13 cellular contexts compared by ENCODE assay signal in genomic region chr16:89412811-89413210, GRCh38.
A peak's percentile ranks its signal among the peaks of the same experiment; 100 is the strongest.
DNase-seq lines count a peak whose midpoint lies in the region; ATAC-seq, FAIRE-seq and TF ChIP-seq lines count a peak whose summit lies in the region.
"Had no signal": no experiment of that assay in that cellular context is flagged by ENCODE, and none has a peak within 500 bp of the region (broad histone marks: within the 10 kb centered on the region; RNA-seq: fewer than 3 reads in every experiment).

No MANE protein-coding gene starts in this region.

- peaks cover 19% of the 10 kb centered on the region for H3K36me3 Mint-ChIP-seq in activated naive CD4-positive, alpha-beta T cell treated with anti-CD3 and anti-CD28 coated beads, Interleukin-2, amount 10 ng/mL, durations not matched to agents 7 days and 5 days
- peaks cover 3% of the 10 kb centered on the region for H3K36me3 Mint-ChIP-seq in T-helper 17 cell (ENCODE audit: low read depth)
- H3K36me3 Mint-ChIP-seq: activated naive CD4-positive, alpha-beta T cell treated with anti-CD3 and anti-CD28 coated beads, Interleukin-2, amount 50 U/mL, for 24 hours had no signal

- H3K4me1 ChIP-seq in heart left ventricle = peaks cover 15 to 92% (median 80%) of the 10 kb centered on the region in 12 donors
- peaks cover 76 to 95% of the 10 kb centered on the region in 2 donors for H3K4me1 ChIP-seq in gastrocnemius medialis

- TF ChIP-seq CTCF in heart left ventricle (IDR thresholded peaks at IDR 0.05) = no peak
- no peak for TF ChIP-seq CTCF in gastrocnemius medialis (IDR thresholded peaks at IDR 0.05 in 4 of 5, conservative IDR thresholded peaks at IDR 0.05 in 1 of 5)
- TF ChIP-seq CTCF in D721Med (IDR thresholded peaks at IDR 0.05; ENCODE audit: insufficient read depth, missing control alignments) = no peak

- FAIRE-seq in D721Med (lab: Jason Lieb, UNC) = no peak

- H3K27me3 ChIP-seq in heart left ventricle = no peaks in the 10 kb centered on the region
- no peaks in the 10 kb centered on the region for H3K27me3 ChIP-seq in gastrocnemius medialis
- H3K27me3 ChIP-seq: MG63 had no signal

- intact Hi-C loops in heart left ventricle (cut with DNase I) (loop anchor here in 1 of 10 donors (10.0 kb wide), 1 partner anchor 72 kb away; no protein-coding TSS in a partner anchor), gastrocnemius medialis (cut with DNase I; ENCODE audit: low total_unique reads) (no loop called here)

- H3K4me3 ChIP-seq in heart left ventricle (no peak overlapping the region), gastrocnemius medialis (no peak overlapping the region)
- H3K4me3 ChIP-seq: MG63 had no signal

- H3K9me3 ChIP-seq in T-helper 17 cell (ENCODE audit: control insufficient read depth, low read length, poor library complexity, severe bottlenecking) (no peaks in the 10 kb centered on the region), heart left ventricle (no peaks in the 10 kb centered on the region), gastrocnemius medialis (no peaks in the 10 kb centered on the region)
- H3K9me3 ChIP-seq: MG63 had no signal

- H3K4me1 Mint-ChIP-seq in activated naive CD4-positive, alpha-beta T cell treated with anti-CD3 and anti-CD28 coated beads, Interleukin-2, amount 10 ng/mL, durations not matched to agents 7 days and 5 days = peaks cover 67% of the 10 kb centered on the region
- peaks cover 64% of the 10 kb centered on the region for H3K4me1 Mint-ChIP-seq in T-helper 17 cell

- H3K27me3 Mint-ChIP-seq in activated naive CD4-positive, alpha-beta T cell treated with anti-CD3 and anti-CD28 coated beads, Interleukin-2, amount 10 ng/mL, durations not matched to agents 7 days and 5 days = no peaks in the 10 kb centered on the region
- H3K27me3 Mint-ChIP-seq in T-helper 17 cell = no peaks in the 10 kb centered on the region
- H3K27me3 Mint-ChIP-seq: activated naive CD4-positive, alpha-beta T cell treated with anti-CD3 and anti-CD28 coated beads, Interleukin-2, amount 50 U/mL, for 24 hours; stimulated activated naive CD8-positive, alpha-beta T cell treated with anti-CD3 and anti-CD28 coated beads, Interleukin-15, Interleukin-2, amounts not matched to agents 100 ng/mL and 50 ng/mL, for 24 hours had no signal

- ATAC-seq in T-helper 17 cell (no peak), heart left ventricle (peak in 2 of 4 donors; percentile 10 to 17), gastrocnemius medialis (no peak)

- CTCF ChIA-PET in activated naive CD4-positive, alpha-beta T cell treated with anti-CD3 and anti-CD28 coated beads, Interleukin-2, amount 10 ng/mL, durations not matched to agents 7 days and 5 days (lab: Charles Lee) = interaction anchor here (0.7 kb wide), 1 partner anchor 72 kb away, joined by 4 read pairs; no protein-coding TSS in a partner anchor

- H3K36me3 ChIP-seq in heart left ventricle = peaks cover 0 to 4% (median 0%) of the 10 kb centered on the region in 9 donors
- no peaks in the 10 kb centered on the region for H3K36me3 ChIP-seq in gastrocnemius medialis
- H3K36me3 ChIP-seq: MG63 had no signal

- H3K27ac ChIP-seq in heart left ventricle (no peak overlapping the region), gastrocnemius medialis (peak overlapping the region in 3 of 4 donors; percentile 17 to 42 (median 20))

- DNase-seq in activated naive CD4-positive, alpha-beta T cell treated with anti-CD3 and anti-CD28 coated beads, Interleukin-2, amount 10 ng/mL, durations not matched to agents 7 days and 5 days = no peak
- no peak for DNase-seq in activated naive CD4-positive, alpha-beta T cell (lab: John Stamatoyannopoulos, UW)
- DNase-seq in T-helper 17 cell (no peak), heart left ventricle (peak in 4 of 5 donors; percentile 50 to 67 (median 60)), gastrocnemius medialis (no peak), D721Med (ENCODE audit: insufficient read length, low spot score) (no peak), GF-D8 (lab: John Stamatoyannopoulos, UW) (no peak), NCI-H345 (lab: John Stamatoyannopoulos, UW) (no peak)
- DNase-seq: EL; MG63; stimulated activated CD4-positive, alpha-beta T cell treated with anti-CD3 and anti-CD28 coated beads, Interleukin-4, amount 100 ng/mL, for 4 hours had no signal

- H3K9me3 Mint-ChIP-seq in activated naive CD4-positive, alpha-beta T cell treated with anti-CD3 and anti-CD28 coated beads, Interleukin-2, amount 10 ng/mL, durations not matched to agents 7 days and 5 days = no peaks in the 10 kb centered on the region
- H3K9me3 Mint-ChIP-seq: activated naive CD4-positive, alpha-beta T cell treated with anti-CD3 and anti-CD28 coated beads, Interleukin-2, amount 50 U/mL, for 24 hours; stimulated activated naive CD8-positive, alpha-beta T cell treated with anti-CD3 and anti-CD28 coated beads, Interleukin-15, Interleukin-2, amounts not matched to agents 100 ng/mL and 50 ng/mL, for 24 hours had no signal

- WGBS in heart left ventricle, 4 donors = 34 to 55% (median 43%) methylated on average over 4 of the region's 4 CpGs

- H3K27ac Mint-ChIP-seq in activated naive CD4-positive, alpha-beta T cell treated with anti-CD3 and anti-CD28 coated beads, Interleukin-2, amount 10 ng/mL, durations not matched to agents 7 days and 5 days = peak overlapping the region; percentile 65
- peak overlapping the region; percentile 75 for H3K27ac Mint-ChIP-seq in T-helper 17 cell

- in situ Hi-C loops in gastrocnemius medialis (cut with MboI; ENCODE audit: low sequenced_read_pairs in 4 of 4) = no loop called here

- TF ChIP-seq POLR2A in heart left ventricle (IDR thresholded peaks at IDR 0.05) (no peak), gastrocnemius medialis (IDR thresholded peaks at IDR 0.05) (no peak)

- H3K4me3 Mint-ChIP-seq in activated naive CD4-positive, alpha-beta T cell treated with anti-CD3 and anti-CD28 coated beads, Interleukin-2, amount 10 ng/mL, durations not matched to agents 7 days and 5 days = no peak overlapping the region
- peak overlapping the region; percentile 25 for H3K4me3 Mint-ChIP-seq in T-helper 17 cell
- H3K4me3 Mint-ChIP-seq: stimulated activated naive CD8-positive, alpha-beta T cell treated with anti-CD3 and anti-CD28 coated beads, Interleukin-15, Interleukin-2, amounts not matched to agents 100 ng/mL and 50 ng/mL, for 24 hours had no signal

Comparison
In these comparisons a context has a peak if more than half of its experiments do, and no peak if none do; other contexts are left out.
1. DNase-seq: peak in heart left ventricle (4 of 5); none in activated naive CD4-positive, alpha-beta T cell treated with anti-CD3 and anti-CD28 coated beads, Interleukin-2, amount 10 ng/mL, durations not matched to agents 7 days and 5 days (single experiment), activated naive CD4-positive, alpha-beta T cell (0 of 4), T-helper 17 cell (0 of 3), gastrocnemius medialis (0 of 2), D721Med (single experiment), GF-D8 (single experiment) and NCI-H345 (single experiment).
2. H3K27ac ChIP-seq: peak in gastrocnemius medialis (3 of 4); none in heart left ventricle (0 of 12).